7 cellular contexts compared by ENCODE assay signal in genomic region chr2:86720541-86721320, GRCh38. TPM values are rescaled to one million over a fixed set of nuclear protein-coding genes. Genes with fewer than 3 reads are reported as not detected.
DNase-seq lines count a peak whose midpoint lies in the region; ATAC-seq and TF ChIP-seq lines count a peak whose summit lies in the region.
"Not testable (repeated sequence)": the region's sequence is repeated elsewhere in the genome, so short reads cannot be mapped to it uniquely, and the experiment has no call there.

No MANE protein-coding gene starts in this region.

- TF ChIP-seq CTCF in liver (IDR thresholded peaks at IDR 0.05; ENCODE audit: low read depth, low read length, missing input control) = not testable (repeated sequence)

- under 1% methylated on average over 75 of the region's 85 CpGs for WGBS in liver

- TF ChIP-seq RAD21 in liver (IDR thresholded peaks at IDR 0.05) = not testable (repeated sequence)

- not testable (repeated sequence) for H3K9me3 ChIP-seq in liver (ENCODE audit: control insufficient read depth in 4 of 4, low read length in 3 of 4)

- not testable (repeated sequence) for H3K4me1 ChIP-seq in liver (ENCODE audit: control insufficient read depth in 4 of 4, insufficient read depth in 4 of 4, low read length in 3 of 4)

- H3K9ac ChIP-seq in liver (ENCODE audit: low read depth in 1 of 2, low read length in 2 of 2) = peak overlapping the region; percentile 10 to 38

- H3K4me3 ChIP-seq in liver (ENCODE audit: low read depth in 1 of 3, low read length in 3 of 3) = peak overlapping the region; percentile 32 to 67 (median 64)

- not testable (repeated sequence) for H3K27me3 ChIP-seq in liver (ENCODE audit: control insufficient read depth in 4 of 4, insufficient read depth in 4 of 4, low read length in 3 of 4)

- peak overlapping the region; percentile 73 to 79 for H3K27ac ChIP-seq in liver (ENCODE audit: low read depth in 1 of 2, low read length in 2 of 2)

- DNase-seq in NOMO-1 treated with DMSO at 0.1 percent for 48 hours (lab: John Stamatoyannopoulos, UW; ENCODE audit: unreplicated experiment) = peak; percentile 18
- DNase-seq in activated T-cell treated with anti-CD3 and anti-CD28 coated beads for 24 hours (ENCODE audit: low read depth) = peak; percentile 39
- DNase-seq in effector CD8-positive, alpha-beta T cell (lab: John Stamatoyannopoulos, UW) = peak; percentile 32
- peak; percentile 24 to 43 (median 39) for DNase-seq in stimulated activated CD4-positive, alpha-beta T cell treated with anti-CD3 and anti-CD28 coated beads, Interleukin-12 subunit alpha, Interleukin-12 subunit beta, amount 100 ng/mL, for 48 hours (ENCODE audit: low read depth in 2 of 3, low spot score in 1 of 3)

- not testable (repeated sequence) for H3K36me3 ChIP-seq in liver (ENCODE audit: control insufficient read depth in 4 of 4, insufficient read depth in 3 of 4, low read depth in 1 of 4, low read length in 3 of 4)

- peak; percentile 38 for ATAC-seq in GM18909 (IDR thresholded peaks at IDR 0.05; ENCODE audit: poor library complexity, unreplicated experiment)
- peak; percentile 30 for ATAC-seq in HG03064 (IDR thresholded peaks at IDR 0.05; ENCODE audit: low read depth, unreplicated experiment)

RNA-seq across cellular contexts. Expression of gene RMND5A, which starts 0.6 kb away (rescaled TPM):
- total RNA-seq in liver = 10 to 100 TPM; 48.3 to 74.5 TPM
- 10 to 100 TPM in 1 of 2 donors, 1 to 10 TPM in 1; 8.8 to 10.1 TPM for polyA plus RNA-seq in liver

Comparison
In these comparisons a context has a peak if more than half of its experiments do, and no peak if none do; other contexts are left out.
1. Peak in every context shown above with its lines: DNase-seq, ATAC-seq, H3K4me3 ChIP-seq and H3K27ac ChIP-seq.